ENCODE assay signal across 8 cellular contexts in the genomic region with DNA sequence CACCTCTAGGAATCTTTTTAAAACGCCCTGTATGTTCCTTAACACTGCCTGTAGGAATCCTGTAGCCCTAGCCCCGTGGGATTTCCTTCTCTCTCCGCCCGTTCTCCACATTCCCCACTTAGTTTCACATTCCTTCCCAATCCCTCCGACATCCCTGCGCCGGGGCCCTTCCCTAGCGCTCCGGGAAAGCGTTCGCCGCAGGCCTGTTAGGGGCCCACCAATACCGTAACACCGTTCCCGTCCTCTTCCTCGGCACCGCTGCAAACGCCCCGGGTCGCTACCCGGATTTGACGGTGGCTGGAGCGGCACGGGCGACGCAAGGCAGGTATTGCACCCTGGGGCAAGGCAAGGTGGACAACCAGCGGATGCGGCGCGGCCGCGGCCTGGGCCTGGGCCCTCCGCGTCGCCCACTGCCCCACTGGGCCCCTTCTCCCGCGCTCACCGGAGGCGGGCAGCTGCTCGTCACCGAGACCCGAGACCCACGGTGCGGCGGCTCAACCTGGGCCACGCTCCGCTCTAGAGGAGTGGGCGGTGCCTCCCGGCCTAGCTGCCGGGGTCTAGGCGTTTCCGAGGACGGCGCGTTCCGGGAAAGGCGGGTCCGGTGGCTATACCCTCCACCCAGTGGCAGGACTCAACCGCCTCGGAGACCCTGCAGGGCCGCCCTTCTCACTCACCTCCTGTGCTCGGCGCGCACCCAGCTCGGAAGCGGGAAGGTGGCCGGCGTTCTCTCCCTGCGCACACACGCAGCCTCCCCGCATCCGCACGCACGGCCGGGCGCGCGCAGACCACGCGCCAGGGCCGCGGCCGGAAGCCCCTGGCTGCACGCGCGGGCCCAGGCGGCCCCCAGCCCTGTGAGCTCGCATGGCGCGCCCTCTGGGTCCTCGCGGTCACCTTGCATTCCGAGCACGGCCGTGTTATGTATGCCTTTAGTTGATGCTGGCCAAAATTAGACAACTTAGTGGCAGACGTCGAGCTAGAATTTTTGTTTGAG. TPM values are rescaled to one million over a fixed set of nuclear protein-coding genes. Genes with fewer than 3 reads are reported as not detected.
DNase-seq lines count a peak whose midpoint lies in the region; ATAC-seq and TF ChIP-seq lines count a peak whose summit lies in the region.

A gene with protein sequence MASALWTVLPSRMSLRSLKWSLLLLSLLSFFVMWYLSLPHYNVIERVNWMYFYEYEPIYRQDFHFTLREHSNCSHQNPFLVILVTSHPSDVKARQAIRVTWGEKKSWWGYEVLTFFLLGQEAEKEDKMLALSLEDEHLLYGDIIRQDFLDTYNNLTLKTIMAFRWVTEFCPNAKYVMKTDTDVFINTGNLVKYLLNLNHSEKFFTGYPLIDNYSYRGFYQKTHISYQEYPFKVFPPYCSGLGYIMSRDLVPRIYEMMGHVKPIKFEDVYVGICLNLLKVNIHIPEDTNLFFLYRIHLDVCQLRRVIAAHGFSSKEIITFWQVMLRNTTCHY (minus strand): TSS at position 789 of the 991 bp plus-strand sequence. CDS start 18,595 bp downstream, outside the sequence.

- peak; percentile 54 for DNase-seq in Ammon's horn (ENCODE audit: low spot score)
- DNase-seq in NCI-H774 (lab: John Stamatoyannopoulos, UW): peak; percentile 68
- peak in 1 of 2 donors; percentile 65 for DNase-seq in ascending aorta (ENCODE audit: low spot score in 2 of 2)
- peak; percentile 65 to 85 (median 83) for DNase-seq in right cardiac atrium
- peak; percentile 81 for DNase-seq in posterior vena cava (ENCODE audit: low spot score)
- no peak for DNase-seq in HT-29 (ENCODE audit: low spot score)

- WGBS in right cardiac atrium: under 1% methylated on average over 97 of the region's 97 CpGs

- H3K4me1 ChIP-seq in ascending aorta: peaks cover 0 to 8% of the 10 kb centered on the region in 2 donors
- H3K4me1 ChIP-seq in right cardiac atrium (ENCODE audit: control insufficient read depth, insufficient read depth, low read length): peaks cover 3% of the 10 kb centered on the region

- H3K27me3 ChIP-seq in ascending aorta (no peaks in the 10 kb centered on the region), right cardiac atrium (ENCODE audit: control insufficient read depth, insufficient read depth) (no peaks in the 10 kb centered on the region)

- peak; percentile 83 for ATAC-seq in GM18868 (IDR thresholded peaks at IDR 0.05; ENCODE audit: unreplicated experiment)
- peak; percentile 51 for ATAC-seq in HG03060 (IDR thresholded peaks at IDR 0.05; ENCODE audit: low read depth, unreplicated experiment)
- peak; percentile 89 to 91 for ATAC-seq in right cardiac atrium

- H3K4me3 ChIP-seq in ascending aorta (peak within 1 kb of the TSS; percentile 64 to 71), right cardiac atrium (ENCODE audit: low read length) (peak within 1 kb of the TSS; percentile 51)

- H3K36me3 ChIP-seq in ascending aorta: peaks cover 0 to 11% of the 10 kb centered on the region in 2 donors

- intact Hi-C loops in ascending aorta (cut with DNase I): loop anchor here (1.0 to 10.0 kb wide), 4 partner anchors 34 to 350 kb away; partner anchors contain the start of gene NMD3
- intact Hi-C loops in right cardiac atrium (cut with DNase I): loop anchor here in 2 of 4 donors (10.0 kb wide), 2 partner anchors 50 to 80 kb away; no protein-coding TSS in a partner anchor
- intact Hi-C loops in posterior vena cava (cut with DNase I): no loop called here

- H3K9me3 ChIP-seq in ascending aorta (no peaks in the 10 kb centered on the region), right cardiac atrium (ENCODE audit: control insufficient read depth, low read length) (no peaks in the 10 kb centered on the region)

- peak in 1 of 3 experiments; percentile 4 for TF ChIP-seq CTCF in ascending aorta (IDR thresholded peaks at IDR 0.05)

- H3K27ac ChIP-seq in ascending aorta (peak within 1 kb of the TSS; percentile 70 to 78), right cardiac atrium (ENCODE audit: low read length) (peak within 1 kb of the TSS; percentile 13)

RNA-seq across cellular contexts. Expression of the gene that starts here (rescaled TPM):
- total RNA-seq in ascending aorta (55.6 TPM), right cardiac atrium (10 to 100 TPM; 64.9 to 89.6 (median 79.6) TPM), posterior vena cava (10 to 100 TPM; 12.7 to 14.7 TPM)
- 27.5 TPM for polyA plus RNA-seq in right cardiac atrium
- not detected in 2 replicates for total RNA-seq in HT-29 (2014; rRNA removed; shearing (Covaris generic))

Comparison
In these comparisons a context has a peak if more than half of its experiments do, and no peak if none do; other contexts are left out.
1. RNA of the gene that starts here (total RNA-seq): 64.9 to 89.6 TPM in right cardiac atrium, 55.6 TPM in ascending aorta (single experiment) and 12.7 to 14.7 TPM in posterior vena cava; not detected in HT-29; every median in the first group is over 10 times any median in the second.
2. Peak in every context shown above with its lines, with median percentiles within 50 percentile points of each other: ATAC-seq.